In genomic region chr3:51391075-51391565, GRCh38 we compare ENCODE assay signal across 8 cellular contexts. TPM values are rescaled to one million over a fixed set of nuclear protein-coding genes. Genes with fewer than 3 reads are reported as not detected.
DNase-seq lines count a peak whose midpoint lies in the region; ATAC-seq and TF ChIP-seq lines count a peak whose summit lies in the region.

A gene with protein sequence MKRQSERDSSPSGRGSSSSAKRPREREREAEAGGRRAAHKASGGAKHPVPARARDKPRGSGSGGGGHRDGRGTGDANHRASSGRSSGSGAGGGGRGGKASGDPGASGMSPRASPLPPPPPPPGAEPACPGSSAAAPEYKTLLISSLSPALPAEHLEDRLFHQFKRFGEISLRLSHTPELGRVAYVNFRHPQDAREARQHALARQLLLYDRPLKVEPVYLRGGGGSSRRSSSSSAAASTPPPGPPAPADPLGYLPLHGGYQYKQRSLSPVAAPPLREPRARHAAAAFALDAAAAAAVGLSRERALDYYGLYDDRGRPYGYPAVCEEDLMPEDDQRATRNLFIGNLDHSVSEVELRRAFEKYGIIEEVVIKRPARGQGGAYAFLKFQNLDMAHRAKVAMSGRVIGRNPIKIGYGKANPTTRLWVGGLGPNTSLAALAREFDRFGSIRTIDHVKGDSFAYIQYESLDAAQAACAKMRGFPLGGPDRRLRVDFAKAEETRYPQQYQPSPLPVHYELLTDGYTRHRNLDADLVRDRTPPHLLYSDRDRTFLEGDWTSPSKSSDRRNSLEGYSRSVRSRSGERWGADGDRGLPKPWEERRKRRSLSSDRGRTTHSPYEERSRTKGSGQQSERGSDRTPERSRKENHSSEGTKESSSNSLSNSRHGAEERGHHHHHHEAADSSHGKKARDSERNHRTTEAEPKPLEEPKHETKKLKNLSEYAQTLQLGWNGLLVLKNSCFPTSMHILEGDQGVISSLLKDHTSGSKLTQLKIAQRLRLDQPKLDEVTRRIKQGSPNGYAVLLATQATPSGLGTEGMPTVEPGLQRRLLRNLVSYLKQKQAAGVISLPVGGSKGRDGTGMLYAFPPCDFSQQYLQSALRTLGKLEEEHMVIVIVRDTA (plus strand): TSS chr3:51391285. CDS start chr3:51391400, 115 bp downstream.

- H3K9me2 ChIP-seq in GM23248 (ENCODE audit: insufficient read depth): no peaks in the 10 kb centered on the region

- ATAC-seq in natural killer cell treated with Interleukin-12 subunit alpha and Interleukin-12 subunit beta and Interleukin-15 and Interleukin-18, amount 100 ng/mL, for 72 hours: peak; percentile 97 to 98

- in situ Hi-C loops in GM23248 (cut with MboI): no loop called here

- H3K36me3 ChIP-seq in GM23248 (ENCODE audit: low read depth): peaks cover 15% of the 10 kb centered on the region

- H3K9me3 Mint-ChIP-seq in activated T-helper 2 cell treated with anti-CD3 and anti-CD28 coated beads, Interferon-gamma antibody, Interleukin-2, Interleukin-4, amounts not matched to agents 10 μg/mL and 5 μg/mL and 100 μg/mL, durations not matched to agents 14 hours and 24 hours and 36 hours: no peaks in the 10 kb centered on the region
- no peaks in the 10 kb centered on the region for H3K9me3 Mint-ChIP-seq in natural killer cell treated with Interleukin-12 subunit alpha and Interleukin-12 subunit beta and Interleukin-15 and Interleukin-18, amount 100 ng/mL, for 72 hours
- no peaks in the 10 kb centered on the region for H3K9me3 Mint-ChIP-seq in stimulated activated naive CD8-positive, alpha-beta T cell treated with anti-CD3 and anti-CD28 coated beads, Interleukin-15, Interleukin-2, amounts not matched to agents 100 ng/mL and 50 ng/mL, for 24 hours

- peaks cover 54% of the 10 kb centered on the region for H3K4me1 Mint-ChIP-seq in activated T-helper 2 cell treated with anti-CD3 and anti-CD28 coated beads, Interferon-gamma antibody, Interleukin-2, Interleukin-4, amounts not matched to agents 10 μg/mL and 5 μg/mL and 100 μg/mL, durations not matched to agents 14 hours and 24 hours and 36 hours (ENCODE audit: low read depth)
- peaks cover 56 to 61% of the 10 kb centered on the region in 2 donors for H3K4me1 Mint-ChIP-seq in natural killer cell treated with Interleukin-12 subunit alpha and Interleukin-12 subunit beta and Interleukin-15 and Interleukin-18, amount 100 ng/mL, for 72 hours (ENCODE audit: low read depth in 2 of 2)
- peaks cover 68% of the 10 kb centered on the region for H3K4me1 Mint-ChIP-seq in stimulated activated naive CD8-positive, alpha-beta T cell treated with anti-CD3 and anti-CD28 coated beads, Interleukin-15, Interleukin-2, amounts not matched to agents 100 ng/mL and 50 ng/mL, for 24 hours (ENCODE audit: low read depth)

- 0 to 2% methylated on average over 37 of the region's 83 CpGs for WGBS in GM23248 (ENCODE audit: low coverage in 1 of 2, low lambda C conversion rate in 2 of 2, missing lambda C conversion rate in 2 of 2), 2 experiments

- peak; percentile 91 for TF ChIP-seq CTCF in RWPE1 (conservative IDR thresholded peaks at IDR 0.05; ENCODE audit: low read depth)

- intact Hi-C loops in activated T-helper 2 cell treated with anti-CD3 and anti-CD28 coated beads, Interferon-gamma antibody, Interleukin-2, Interleukin-4, amounts not matched to agents 10 μg/mL and 5 μg/mL and 100 μg/mL, durations not matched to agents 14 hours and 24 hours and 36 hours (cut with micrococcal nuclease): loop anchor here (1.0 to 2.0 kb wide), 3 partner anchors 108 to 818 kb away; partner anchors contain the start of gene TEX264

- H3K27me3 ChIP-seq in GM23248 (replicated peaks; ENCODE audit: insufficient read depth): no peaks in the 10 kb centered on the region

- peak within 1 kb of the TSS; percentile 83 for H3K27ac Mint-ChIP-seq in activated T-helper 2 cell treated with anti-CD3 and anti-CD28 coated beads, Interferon-gamma antibody, Interleukin-2, Interleukin-4, amounts not matched to agents 10 μg/mL and 5 μg/mL and 100 μg/mL, durations not matched to agents 14 hours and 24 hours and 36 hours
- peak within 1 kb of the TSS in 1 of 2 donors; percentile 67 for H3K27ac Mint-ChIP-seq in natural killer cell treated with Interleukin-12 subunit alpha and Interleukin-12 subunit beta and Interleukin-15 and Interleukin-18, amount 100 ng/mL, for 72 hours
- H3K27ac Mint-ChIP-seq in stimulated activated naive CD8-positive, alpha-beta T cell treated with anti-CD3 and anti-CD28 coated beads, Interleukin-15, Interleukin-2, amounts not matched to agents 100 ng/mL and 50 ng/mL, for 24 hours: peak within 1 kb of the TSS; percentile 81

- DNase-seq in Daoy (ENCODE audit: low read depth) (peak; percentile 97), GM23248 (peak; percentile 99), LHCN-M2 (ENCODE audit: low read depth) (peak; percentile 94), RWPE1 (ENCODE audit: low spot score) (peak; percentile 86), fibroblast of peridontal ligament (ENCODE audit: extremely low read depth) (peak; percentile 92)
- DNase-seq in activated T-helper 2 cell treated with anti-CD3 and anti-CD28 coated beads, Interferon-gamma antibody, Interleukin-2, Interleukin-4, amounts not matched to agents 10 μg/mL and 5 μg/mL and 100 μg/mL, durations not matched to agents 14 hours and 24 hours and 36 hours (ENCODE audit: low spot score): peak; percentile 97
- DNase-seq in natural killer cell treated with Interleukin-12 subunit alpha and Interleukin-12 subunit beta and Interleukin-15 and Interleukin-18, amount 100 ng/mL, for 72 hours (ENCODE audit: low spot score): peak; percentile 98

- CTCF ChIA-PET in RWPE1 (lab: Yijun Ruan, JAX): interaction anchor here (0.6 kb wide), 1 partner anchor 786 kb away, joined by 3 read pairs; no protein-coding TSS in a partner anchor

- H2AFZ ChIP-seq in GM23248: peak within 1 kb of the TSS; percentile 42; the same call in 1 of the 2 replicates

- peak within 1 kb of the TSS; percentile 80 for H3K4me2 ChIP-seq in GM23248 (ENCODE audit: unreplicated experiment)

- no peaks in the 10 kb centered on the region for H3K9me3 ChIP-seq in GM23248 (ENCODE audit: low read depth)

- H3K36me3 Mint-ChIP-seq in activated T-helper 2 cell treated with anti-CD3 and anti-CD28 coated beads, Interferon-gamma antibody, Interleukin-2, Interleukin-4, amounts not matched to agents 10 μg/mL and 5 μg/mL and 100 μg/mL, durations not matched to agents 14 hours and 24 hours and 36 hours (ENCODE audit: low read depth): peaks cover 67% of the 10 kb centered on the region
- peaks cover 28% of the 10 kb centered on the region for H3K36me3 Mint-ChIP-seq in natural killer cell treated with Interleukin-12 subunit alpha and Interleukin-12 subunit beta and Interleukin-15 and Interleukin-18, amount 100 ng/mL, for 72 hours
- peaks cover 57% of the 10 kb centered on the region for H3K36me3 Mint-ChIP-seq in stimulated activated naive CD8-positive, alpha-beta T cell treated with anti-CD3 and anti-CD28 coated beads, Interleukin-15, Interleukin-2, amounts not matched to agents 100 ng/mL and 50 ng/mL, for 24 hours (ENCODE audit: low read depth)

- POLR2A ChIA-PET in RWPE1 (lab: Yijun Ruan, JAX; ENCODE audit: low non-redundant PET): no interaction called here

- H3K27ac ChIP-seq in GM23248 (peak within 1 kb of the TSS; percentile 86), RWPE1 (peak within 1 kb of the TSS; percentile 85)

- H4K20me1 ChIP-seq in GM23248 (ENCODE audit: insufficient read depth): no peaks in the 10 kb centered on the region; the same call in 1 of the 2 replicates

- H3K4me3 Mint-ChIP-seq in activated T-helper 2 cell treated with anti-CD3 and anti-CD28 coated beads, Interferon-gamma antibody, Interleukin-2, Interleukin-4, amounts not matched to agents 10 μg/mL and 5 μg/mL and 100 μg/mL, durations not matched to agents 14 hours and 24 hours and 36 hours (ENCODE audit: low read depth): peak within 1 kb of the TSS; percentile 82
- H3K4me3 Mint-ChIP-seq in natural killer cell treated with Interleukin-12 subunit alpha and Interleukin-12 subunit beta and Interleukin-15 and Interleukin-18, amount 100 ng/mL, for 72 hours: peak within 1 kb of the TSS; percentile 81
- peak within 1 kb of the TSS; percentile 85 for H3K4me3 Mint-ChIP-seq in stimulated activated naive CD8-positive, alpha-beta T cell treated with anti-CD3 and anti-CD28 coated beads, Interleukin-15, Interleukin-2, amounts not matched to agents 100 ng/mL and 50 ng/mL, for 24 hours

- H3K9ac ChIP-seq in GM23248: peak within 1 kb of the TSS; percentile 94

- H3K4me1 ChIP-seq in GM23248 (ENCODE audit: insufficient read depth): peaks cover 34% of the 10 kb centered on the region

- H3K79me2 ChIP-seq in GM23248 (ENCODE audit: insufficient read depth): peaks cover 72% of the 10 kb centered on the region

- H3K4me3 ChIP-seq in GM23248: peak within 1 kb of the TSS; percentile 77

- no peaks in the 10 kb centered on the region for H3K27me3 Mint-ChIP-seq in activated T-helper 2 cell treated with anti-CD3 and anti-CD28 coated beads, Interferon-gamma antibody, Interleukin-2, Interleukin-4, amounts not matched to agents 10 μg/mL and 5 μg/mL and 100 μg/mL, durations not matched to agents 14 hours and 24 hours and 36 hours (ENCODE audit: low read depth)
- no peaks in the 10 kb centered on the region for H3K27me3 Mint-ChIP-seq in natural killer cell treated with Interleukin-12 subunit alpha and Interleukin-12 subunit beta and Interleukin-15 and Interleukin-18, amount 100 ng/mL, for 72 hours
- no peaks in the 10 kb centered on the region for H3K27me3 Mint-ChIP-seq in stimulated activated naive CD8-positive, alpha-beta T cell treated with anti-CD3 and anti-CD28 coated beads, Interleukin-15, Interleukin-2, amounts not matched to agents 100 ng/mL and 50 ng/mL, for 24 hours

- H3F3A ChIP-seq in GM23248 (ENCODE audit: insufficient read depth): peaks cover 27% of the 10 kb centered on the region

RNA-seq across cellular contexts. Expression of the gene that starts here (rescaled TPM):
- 8.7 and 12.6 TPM in 2 replicates for total RNA-seq in Daoy (2014; rRNA removed; shearing (Covaris generic))
- total RNA-seq in GM23248 (2014; rRNA removed; shearing (Covaris generic)): 21.2 and 21.6 TPM in 2 replicates
- 11.9 and 13.3 TPM in 2 replicates for polyA plus RNA-seq in GM23248 (2016; fragmentation: Nextera tagmentation; extraction: Ambion mirVana)
- total RNA-seq in LHCN-M2 (2014; rRNA removed): 30.2 and 34.2 TPM in 2 replicates
- polyA plus RNA-seq in LHCN-M2 (2012): 24.2 TPM
- 36.1 and 37.4 TPM in 2 replicates for total RNA-seq in activated T-helper 2 cell treated with anti-CD3 and anti-CD28 coated beads, Interferon-gamma antibody, Interleukin-2, Interleukin-4, amounts not matched to agents 10 μg/mL and 5 μg/mL and 100 μg/mL, durations not matched to agents 14 hours and 24 hours and 36 hours
- 10 to 100 TPM; 25.7 to 36.0 TPM for total RNA-seq in natural killer cell treated with Interleukin-12 subunit alpha and Interleukin-12 subunit beta and Interleukin-15 and Interleukin-18, amount 100 ng/mL, for 72 hours

Comparison
In these comparisons a context has a peak if more than half of its experiments do, and no peak if none do; other contexts are left out.
1. Peak in every context shown above with its lines: DNase-seq, ATAC-seq, H3K4me3 ChIP-seq and H3K27ac ChIP-seq.